8 cellular contexts compared by ENCODE assay signal in the genomic region with DNA sequence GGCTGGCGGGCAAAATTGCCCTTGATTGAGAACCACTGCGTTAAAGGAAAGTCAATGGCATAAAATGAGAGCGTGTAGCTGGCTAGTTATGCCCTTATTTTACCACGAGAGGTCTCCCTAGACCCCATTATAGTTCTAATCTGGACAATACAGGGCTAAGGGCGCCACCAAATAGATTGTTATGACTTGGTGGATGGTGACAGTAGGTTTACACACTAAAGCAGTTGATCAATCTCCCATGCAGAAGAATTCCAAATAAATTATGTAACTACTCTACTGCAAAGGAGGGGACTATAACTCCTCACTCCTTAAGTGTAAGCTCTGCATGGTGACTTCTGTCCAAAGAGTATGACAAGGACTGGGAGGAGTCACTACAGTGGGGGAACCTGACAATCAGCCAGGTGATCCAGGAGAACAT. TPM values are rescaled to one million over a fixed set of nuclear protein-coding genes. Genes with fewer than 3 reads are reported as not detected.
DNase-seq lines count a peak whose midpoint lies in the region; ATAC-seq and TF ChIP-seq lines count a peak whose summit lies in the region.

No MANE protein-coding gene starts in this region.

- no peak for DNase-seq in activated CD4-positive, CD25-positive, alpha-beta regulatory T cell treated with anti-CD3 and anti-CD28 coated beads, Interleukin-2, amount 50 U/mL, for 72 hours
- peak; percentile 32 for DNase-seq in NCI-H510A (lab: John Stamatoyannopoulos, UW)
- peak; percentile 88 for DNase-seq in activated CD4-positive, alpha-beta T cell treated with anti-CD3 and anti-CD28 coated beads, Interleukin-2, amount 10 ng/mL, durations not matched to agents 24 days and 14 days
- peak; percentile 73 to 79 for DNase-seq in erythroblast (lab: John Stamatoyannopoulos, UW)
- DNase-seq in aorta: no peak

- H3K9me3 ChIP-seq in mucosa of stomach (ENCODE audit: control insufficient read depth, low read length): no peaks in the 10 kb centered on the region
- no peaks in the 10 kb centered on the region for H3K9me3 ChIP-seq in aorta (ENCODE audit: control insufficient read depth, low read length)

- H3K27ac ChIP-seq in aorta (ENCODE audit: low read depth in 1 of 2, low read length in 2 of 2): no peak overlapping the region

- H3K27me3 ChIP-seq in mucosa of stomach (ENCODE audit: control insufficient read depth, insufficient read depth, low read length) (no peaks in the 10 kb centered on the region), aorta (ENCODE audit: control insufficient read depth in 1 of 2, insufficient read depth in 2 of 2, low read length in 1 of 2) (no peaks in the 10 kb centered on the region)

- H3K4me1 Mint-ChIP-seq in activated CD4-positive, alpha-beta T cell treated with anti-CD3 and anti-CD28 coated beads, Interleukin-2, amount 10 ng/mL, durations not matched to agents 24 days and 14 days: peaks cover 5% of the 10 kb centered on the region

- intact Hi-C loops in activated CD4-positive, alpha-beta T cell treated with anti-CD3 and anti-CD28 coated beads, Interleukin-2, amount 10 ng/mL, durations not matched to agents 24 days and 14 days (cut with micrococcal nuclease): loop anchor here (1.0 to 2.0 kb wide), 3 partner anchors 130 to 248 kb away; no protein-coding TSS in a partner anchor
- intact Hi-C loops in aorta (cut with DNase I): loop anchor here in 1 of 2 donors (5.0 kb wide), 2 partner anchors 131 to 256 kb away; partner anchors contain the start of gene DHX40

- peak; percentile 90 to 91 for ATAC-seq in activated CD4-positive, CD25-positive, alpha-beta regulatory T cell treated with anti-CD3 and anti-CD28 coated beads, Interleukin-2, amount 50 U/mL, for 24 hours
- ATAC-seq in HG03378 (IDR thresholded peaks at IDR 0.05; ENCODE audit: unreplicated experiment): peak; percentile 68
- peak; percentile 89 for ATAC-seq in aorta (ENCODE audit: low FRiP score)

- peak overlapping the region; percentile 8 for H3K27ac Mint-ChIP-seq in activated CD4-positive, alpha-beta T cell treated with anti-CD3 and anti-CD28 coated beads, Interleukin-2, amount 10 ng/mL, durations not matched to agents 24 days and 14 days

- H3K4me3 Mint-ChIP-seq in activated CD4-positive, alpha-beta T cell treated with anti-CD3 and anti-CD28 coated beads, Interleukin-2, amount 10 ng/mL, durations not matched to agents 24 days and 14 days: no peak overlapping the region

- peaks cover 11% of the 10 kb centered on the region for H3K4me1 ChIP-seq in mucosa of stomach (ENCODE audit: control insufficient read depth, insufficient read depth, low read length)
- H3K4me1 ChIP-seq in aorta (ENCODE audit: control insufficient read depth in 1 of 2, insufficient read depth in 2 of 2, low read length in 2 of 2): peaks cover 0 to 2% of the 10 kb centered on the region in 2 donors

- H3K9ac ChIP-seq in mucosa of stomach (ENCODE audit: low read length): peak overlapping the region; percentile 39

- no peaks in the 10 kb centered on the region for H3K9me3 Mint-ChIP-seq in activated CD4-positive, alpha-beta T cell treated with anti-CD3 and anti-CD28 coated beads, Interleukin-2, amount 10 ng/mL, durations not matched to agents 24 days and 14 days

- no peaks in the 10 kb centered on the region for H3K36me3 Mint-ChIP-seq in activated CD4-positive, alpha-beta T cell treated with anti-CD3 and anti-CD28 coated beads, Interleukin-2, amount 10 ng/mL, durations not matched to agents 24 days and 14 days (ENCODE audit: low read depth)

- WGBS in aorta, 2 donors: 1 to 3% methylated on average over 5 of the region's 5 CpGs

- peaks cover 2% of the 10 kb centered on the region for H3K27me3 Mint-ChIP-seq in activated CD4-positive, alpha-beta T cell treated with anti-CD3 and anti-CD28 coated beads, Interleukin-2, amount 10 ng/mL, durations not matched to agents 24 days and 14 days

- no peak overlapping the region for H3K4me3 ChIP-seq in mucosa of stomach (ENCODE audit: low read length)
- H3K4me3 ChIP-seq in aorta (ENCODE audit: low read length in 2 of 2): no peak overlapping the region

- no peaks in the 10 kb centered on the region for H3K36me3 ChIP-seq in mucosa of stomach (ENCODE audit: control insufficient read depth, insufficient read depth, low read length)
- no peaks in the 10 kb centered on the region for H3K36me3 ChIP-seq in aorta (ENCODE audit: control insufficient read depth in 1 of 2, insufficient read depth in 2 of 2, low read length in 1 of 2)

- no peak for TF ChIP-seq POLR2A in erythroblast (IDR thresholded peaks at IDR 0.05; ENCODE audit: low read length)

RNA-seq across cellular contexts. Expression of gene YPEL2, which starts 20.4 kb away (rescaled TPM):
- 6.2 and 7.0 TPM in 2 replicates for total RNA-seq in activated CD4-positive, alpha-beta T cell treated with anti-CD3 and anti-CD28 coated beads, Interleukin-2, amount 10 ng/mL, durations not matched to agents 24 days and 14 days
- total RNA-seq in aorta: 10 to 100 TPM; 38.5 to 54.0 TPM
- polyA plus RNA-seq in aorta: 10 to 100 TPM; 16.8 to 23.0 TPM

Comparison
In these comparisons a context has a peak if more than half of its experiments do, and no peak if none do; other contexts are left out.
1. DNase-seq: peak in NCI-H510A (single experiment), activated CD4-positive, alpha-beta T cell treated with anti-CD3 and anti-CD28 coated beads, Interleukin-2, amount 10 ng/mL, durations not matched to agents 24 days and 14 days (single experiment) and erythroblast (2 of 2); none in activated CD4-positive, CD25-positive, alpha-beta regulatory T cell treated with anti-CD3 and anti-CD28 coated beads, Interleukin-2, amount 50 U/mL, for 72 hours (single experiment) and aorta (0 of 2).
2. Peak in every context shown above with its lines, with median percentiles within 50 percentile points of each other: ATAC-seq.